Comparison of ENCODE assay signal across 14 cellular contexts in genomic region chr12:2372178-2372577, GRCh38.
"Had no signal": no experiment of that assay in that cellular context is flagged by ENCODE, and none has a peak within 500 bp of the region (broad histone marks: within the 10 kb centered on the region; RNA-seq: fewer than 3 reads in every experiment).

No MANE protein-coding gene starts in this region.

- H3K9me3 ChIP-seq: ascending aorta, breast epithelium, lower lobe of right lung, right atrium auricular region, thyroid gland had no signal

- ATAC-seq: activated CD8-positive, alpha-beta T cell treated with anti-CD3 and anti-CD28 coated beads, Interleukin-2, amount 10 ng/mL, durations not matched to agents 7 days and 5 days; activated T-cell treated with anti-CD3 and anti-CD28 coated beads, Interleukin-2, amount 50 U/mL, for 4 hours had no signal

- H3K27me3 ChIP-seq: ascending aorta, breast epithelium, hepatocyte, right atrium auricular region, thyroid gland had no signal

- H2AFZ ChIP-seq: hepatocyte had no signal

- DNase-seq: activated CD4-positive, alpha-beta T cell treated with anti-CD3 and anti-CD28 coated beads, Interleukin-2, amount 10 ng/mL, durations not matched to agents 24 days and 14 days; activated CD8-positive, alpha-beta memory T cell treated with anti-CD3 and anti-CD28 coated beads, Interleukin-2, amount 50 U/mL, for 4 hours; activated CD8-positive, alpha-beta T cell treated with anti-CD3 and anti-CD28 coated beads, Interleukin-2, amount 10 ng/mL, durations not matched to agents 7 days and 5 days; activated naive CD4-positive, alpha-beta T cell treated with anti-CD3 and anti-CD28 coated beads, Interleukin-2, amount 50 U/mL, for 16 hours; activated T-cell treated with anti-CD3 and anti-CD28 coated beads, Interleukin-2, amount 50 U/mL, for 4 hours; effector memory CD4-positive, alpha-beta T cell; lower lobe of right lung; stimulated activated CD4-positive, alpha-beta T cell treated with anti-CD3 and anti-CD28 coated beads, Interleukin-2, amount 100 ng/mL, for 24 hours; stimulated activated naive CD4-positive, alpha-beta T cell treated with Interleukin-2 at 50 U/mL for 16 hours; thyroid gland had no signal

- H3K4me3 ChIP-seq: ascending aorta, breast epithelium, hepatocyte, lower lobe of right lung, right atrium auricular region, thyroid gland had no signal

- H3K27ac ChIP-seq: ascending aorta, breast epithelium, hepatocyte, lower lobe of right lung, thyroid gland had no signal

- H3K4me1 ChIP-seq: breast epithelium, lower lobe of right lung, thyroid gland had no signal

- H3K79me2 ChIP-seq: hepatocyte had no signal

- H3K4me2 ChIP-seq: hepatocyte had no signal

- H3K36me3 ChIP-seq: ascending aorta, breast epithelium, lower lobe of right lung, right atrium auricular region, thyroid gland had no signal
